ENCODE assay signal across 26 cellular contexts in the genomic region with DNA sequence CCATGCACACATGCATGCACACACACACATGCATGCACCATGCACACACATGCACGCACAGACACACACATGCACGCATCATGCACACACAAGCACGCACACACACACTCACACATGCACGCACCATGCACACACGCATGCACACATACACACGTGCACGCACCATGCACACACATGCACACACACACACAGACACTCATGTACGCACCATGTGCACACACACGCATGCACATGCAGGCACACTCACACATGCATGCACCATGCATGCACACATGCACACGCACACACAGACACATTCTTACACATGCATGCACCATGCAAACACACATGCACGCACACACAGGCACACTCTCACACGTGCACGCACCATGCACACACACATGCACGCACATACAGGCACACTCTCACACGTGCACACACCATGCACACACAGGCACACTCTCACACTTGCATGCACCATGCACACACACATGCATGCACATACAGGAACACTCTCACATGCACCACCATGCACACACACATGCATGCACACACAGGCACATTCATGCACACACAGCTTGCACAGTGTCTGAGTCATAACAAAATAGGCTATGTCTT.
DNase-seq lines count a peak whose midpoint lies in the region; ATAC-seq, FAIRE-seq and TF ChIP-seq lines count a peak whose summit lies in the region.
"Had no signal": no experiment of that assay in that cellular context is flagged by ENCODE, and none has a peak within 500 bp of the region (broad histone marks: within the 10 kb centered on the region; RNA-seq: fewer than 3 reads in every experiment).

No MANE protein-coding gene starts in this region.

- H3F3A ChIP-seq in neural progenitor cell (ENCODE audit: low read depth): no peaks in the 10 kb centered on the region

- H3K27ac Mint-ChIP-seq in activated CD4-positive, alpha-beta memory T cell treated with anti-CD3 and anti-CD28 coated beads, Interleukin-2, amount 10 ng/mL, durations not matched to agents 7 days and 5 days: peak overlapping the region; percentile 61
- H3K27ac Mint-ChIP-seq in neural progenitor cell: peak overlapping the region; percentile 36
- H3K27ac Mint-ChIP-seq: memory B cell had no signal

- H3K4me2 ChIP-seq in BLaER1 (peak overlapping the region; percentile 76), neural progenitor cell (no peak overlapping the region)

- H3K9me3 ChIP-seq in BLaER1 (peaks cover 14% of the 10 kb centered on the region; the same call in 1 of the 2 replicates), neural progenitor cell (ENCODE audit: low read depth) (no peaks in the 10 kb centered on the region)
- H3K9me3 ChIP-seq: transverse colon had no signal

- peaks cover 8% of the 10 kb centered on the region for H3K36me3 Mint-ChIP-seq in activated CD4-positive, alpha-beta memory T cell treated with anti-CD3 and anti-CD28 coated beads, Interleukin-2, amount 10 ng/mL, durations not matched to agents 7 days and 5 days (ENCODE audit: low read depth)
- no peaks in the 10 kb centered on the region for H3K36me3 Mint-ChIP-seq in neural progenitor cell
- H3K36me3 Mint-ChIP-seq: IgD-negative memory B cell, memory B cell, naive B cell had no signal

- peaks cover 74% of the 10 kb centered on the region for H3K4me1 Mint-ChIP-seq in activated CD4-positive, alpha-beta memory T cell treated with anti-CD3 and anti-CD28 coated beads, Interleukin-2, amount 10 ng/mL, durations not matched to agents 7 days and 5 days
- peaks cover 9% of the 10 kb centered on the region for H3K4me1 Mint-ChIP-seq in neural progenitor cell

- peaks cover 10% of the 10 kb centered on the region for H3K9me3 Mint-ChIP-seq in activated CD4-positive, alpha-beta memory T cell treated with anti-CD3 and anti-CD28 coated beads, Interleukin-2, amount 10 ng/mL, durations not matched to agents 7 days and 5 days
- peaks cover 4% of the 10 kb centered on the region for H3K9me3 Mint-ChIP-seq in neural progenitor cell

- peaks cover 2% of the 10 kb centered on the region for H3K27me3 Mint-ChIP-seq in activated CD4-positive, alpha-beta memory T cell treated with anti-CD3 and anti-CD28 coated beads, Interleukin-2, amount 10 ng/mL, durations not matched to agents 7 days and 5 days
- peaks cover 6% of the 10 kb centered on the region for H3K27me3 Mint-ChIP-seq in neural progenitor cell (ENCODE audit: insufficient read depth, low read depth)
- H3K27me3 Mint-ChIP-seq: naive B cell had no signal

- CTCF ChIA-PET in activated CD4-positive, alpha-beta memory T cell treated with anti-CD3 and anti-CD28 coated beads, Interleukin-2, amount 10 ng/mL, durations not matched to agents 7 days and 5 days (lab: Charles Lee): no interaction called here

- H3K27ac ChIP-seq in BLaER1: no peak overlapping the region
- H3K27ac ChIP-seq in neural progenitor cell: no peak overlapping the region
- H3K27ac ChIP-seq: transverse colon had no signal

- H3K9ac ChIP-seq in BLaER1: no peak overlapping the region
- no peak overlapping the region for H3K9ac ChIP-seq in neural progenitor cell

- POLR2A ChIA-PET in activated CD4-positive, alpha-beta memory T cell treated with anti-CD3 and anti-CD28 coated beads, Interleukin-2, amount 10 ng/mL, durations not matched to agents 7 days and 5 days (lab: Charles Lee): no interaction called here

- peak; percentile 83 for FAIRE-seq in GM12891 (lab: Jason Lieb, UNC)
- FAIRE-seq: small intestine had no signal

- no peak for TF ChIP-seq POLR2A in GM12891 (IDR thresholded peaks at IDR 0.05; ENCODE audit: low read depth, low read length)

- H3K27me3 ChIP-seq in BLaER1 (no peaks in the 10 kb centered on the region), neural progenitor cell (no peaks in the 10 kb centered on the region)
- H3K27me3 ChIP-seq: transverse colon had no signal

- TF ChIP-seq CTCF in neural progenitor cell (IDR thresholded peaks at IDR 0.05) (no peak), GM10266 (IDR thresholded peaks at IDR 0.05; ENCODE audit: control insufficient read depth, insufficient read depth, low read depth, missing control alignments) (no peak)

- intact Hi-C loops in sciatic nerve (cut with DNase I): no loop called here

- no peak for ATAC-seq in sciatic nerve
- ATAC-seq: left lobe of liver had no signal

- H3K36me3 ChIP-seq in BLaER1 (no peaks in the 10 kb centered on the region), neural progenitor cell (no peaks in the 10 kb centered on the region)
- H3K36me3 ChIP-seq: transverse colon had no signal

- peaks cover 75% of the 10 kb centered on the region for H3K4me1 ChIP-seq in BLaER1
- no peaks in the 10 kb centered on the region for H3K4me1 ChIP-seq in neural progenitor cell

- DNase-seq in GM12891 (ENCODE audit: insufficient read length, low spot score) (no peak), neural progenitor cell (ENCODE audit: low spot score) (no peak), SIG-M5 treated with dmso at 0.1 percent for 504 hours (lab: John Stamatoyannopoulos, UW; ENCODE audit: unreplicated experiment) (no peak), GM10266 (ENCODE audit: extremely low spot score) (no peak), sciatic nerve (ENCODE audit: low spot score) (no peak)
- no peak for DNase-seq in activated CD4-positive, alpha-beta memory T cell treated with anti-CD3 and anti-CD28 coated beads, Interleukin-2, amount 10 ng/mL, durations not matched to agents 7 days and 5 days
- DNase-seq: activated CD4-positive, alpha-beta T cell treated with anti-CD3 and anti-CD28 coated beads, Interleukin-2, amount 10 ng/mL, durations not matched to agents 7 days and 5 days; activated effector memory CD4-positive, alpha-beta T cell treated with anti-CD3 and anti-CD28 coated beads, Interleukin-2, amount 50 U/mL, for 16 hours; Calu3; cerebellar nuclear complex; DND-41; hypothalamus; naive B cell; NCI-H1105; NCI-H1930; NCI-H524; NK-92 treated with Interleukin-12 subunit alpha and Interleukin-12 subunit beta, amount 100 ng/mL, for 24 hours; Right ventricle myocardium superior; small intestine; stimulated activated CD8-positive, alpha-beta memory T cell treated with anti-CD3 and anti-CD28 coated beads, Interleukin-4, amount 100 ng/mL, for 48 hours; T1000; transverse colon had no signal

- peak overlapping the region; percentile 22 for H3K4me3 Mint-ChIP-seq in activated CD4-positive, alpha-beta memory T cell treated with anti-CD3 and anti-CD28 coated beads, Interleukin-2, amount 10 ng/mL, durations not matched to agents 7 days and 5 days
- H3K4me3 Mint-ChIP-seq in neural progenitor cell: peak overlapping the region; percentile 33
- H3K4me3 Mint-ChIP-seq: activated CD4-positive, alpha-beta T cell treated with anti-CD3 and anti-CD28 coated beads, Interleukin-2, amount 10 ng/mL, durations not matched to agents 7 days and 5 days; memory B cell; naive B cell had no signal

- no peaks in the 10 kb centered on the region for H4K20me1 ChIP-seq in BLaER1
- no peaks in the 10 kb centered on the region for H4K20me1 ChIP-seq in neural progenitor cell (ENCODE audit: low read depth)

- H3K4me3 ChIP-seq in BLaER1 (no peak overlapping the region), neural progenitor cell (no peak overlapping the region)
- H3K4me3 ChIP-seq: transverse colon had no signal

- no peak overlapping the region for H2AFZ ChIP-seq in neural progenitor cell (replicated peaks)

- H3K79me2 ChIP-seq in neural progenitor cell (ENCODE audit: low read depth): no peaks in the 10 kb centered on the region

TF ChIP-seq in GM12891, 5 proteins besides CTCF, POLR2A, EP300 and RAD21:
- TF ChIP-seq POLR2AphosphoS5 (IDR thresholded peaks at IDR 0.05; ENCODE audit: low read depth, low read length) (no peak), SPI1 (IDR thresholded peaks at IDR 0.05; ENCODE audit: low read depth, low read length) (no peak), POU2F2 (IDR thresholded peaks at IDR 0.05; ENCODE audit: low read depth, low read length) (no peak), PAX5 (IDR thresholded peaks at IDR 0.05; ENCODE audit: insufficient read depth, low read length, severe bottlenecking) (no peak), TAF1 (IDR thresholded peaks at IDR 0.05; ENCODE audit: low read depth, low read length) (no peak)
